In genomic region chr18:31373641-31374040, GRCh38 we compare ENCODE assay signal across 1 cellular context.
A peak's percentile ranks its signal among the peaks of the same experiment; 100 is the strongest.
TF ChIP-seq lines count a peak whose summit lies in the region.

No MANE protein-coding gene starts in this region.

TF ChIP-seq in HepG2, 621 proteins besides CTCF, POLR2A, EP300 and RAD21 (continued from another document):
- TF ChIP-seq, protein P1, sequence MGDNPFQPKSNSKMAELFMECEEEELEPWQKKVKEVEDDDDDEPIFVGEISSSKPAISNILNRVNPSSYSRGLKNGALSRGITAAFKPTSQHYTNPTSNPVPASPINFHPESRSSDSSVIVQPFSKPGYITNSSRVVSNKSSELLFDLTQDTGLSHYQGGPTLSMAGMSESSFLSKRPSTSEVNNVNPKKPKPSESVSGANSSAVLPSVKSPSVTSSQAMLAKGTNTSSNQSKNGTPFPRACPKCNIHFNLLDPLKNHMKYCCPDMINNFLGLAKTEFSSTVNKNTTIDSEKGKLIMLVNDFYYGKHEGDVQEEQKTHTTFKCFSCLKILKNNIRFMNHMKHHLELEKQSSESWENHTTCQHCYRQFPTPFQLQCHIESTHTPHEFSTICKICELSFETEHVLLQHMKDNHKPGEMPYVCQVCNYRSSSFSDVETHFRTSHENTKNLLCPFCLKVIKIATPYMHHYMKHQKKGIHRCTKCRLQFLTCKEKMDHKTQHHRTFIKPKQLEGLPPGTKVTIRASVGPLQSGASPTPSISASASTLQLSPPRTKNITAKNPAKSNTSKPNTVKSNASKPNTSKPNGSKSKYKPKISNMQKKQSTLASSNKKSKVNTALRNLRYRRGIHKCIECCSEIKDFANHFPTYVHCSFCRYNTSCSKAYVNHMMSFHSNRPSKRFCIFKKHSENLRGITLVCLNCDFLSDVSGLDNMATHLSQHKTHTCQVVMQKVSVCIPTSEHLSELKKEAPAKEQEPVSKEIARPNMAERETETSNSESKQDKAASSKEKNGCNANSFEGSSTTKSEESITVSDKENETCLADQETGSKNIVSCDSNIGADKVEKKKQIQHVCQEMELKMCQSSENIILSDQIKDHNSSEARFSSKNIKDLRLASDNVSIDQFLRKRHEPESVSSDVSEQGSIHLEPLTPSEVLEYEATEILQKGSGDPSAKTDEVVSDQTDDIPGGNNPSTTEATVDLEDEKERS (CRISPR knock-in tag; IDR thresholded peaks at IDR 0.05): 0 out of 2 replicates have a peak, but pooled peaks have one; percentile 44
- TF ChIP-seq MAX (IDR thresholded peaks at IDR 0.05): peak; percentile 76; the same call in 1 of the 2 replicates
- peak; percentile 60; the same call in 1 of the 2 replicates for TF ChIP-seq NR2F2 (IDR thresholded peaks at IDR 0.05; ENCODE audit: borderline replicate concordance, low read depth)
- peak; percentile 75 for TF ChIP-seq FOXK2 (IDR thresholded peaks at IDR 0.05)
- no peak for TF ChIP-seq ZBTB42 (CRISPR knock-in tag; IDR thresholded peaks at IDR 0.05)
- peak; percentile 38 for TF ChIP-seq MAFF (IDR thresholded peaks at IDR 0.05; ENCODE audit: low read depth, low read length)
- no peak for TF ChIP-seq TGIF2 (CRISPR knock-in tag; IDR thresholded peaks at IDR 0.05)
- TF ChIP-seq MIER3 (CRISPR knock-in tag; IDR thresholded peaks at IDR 0.05; ENCODE audit: borderline replicate concordance): peak; percentile 45; the same call in 1 of the 2 replicates
- peak in 1 of 2 experiments; percentile 38; a peak in 1 of 4 replicates for TF ChIP-seq NR2F1 (CRISPR knock-in tag; IDR thresholded peaks at IDR 0.05)
- TF ChIP-seq IRF9 (CRISPR knock-in tag; IDR thresholded peaks at IDR 0.05; ENCODE audit: borderline replicate concordance): no peak
- peak; percentile 15; the same call in 1 of the 2 replicates for TF ChIP-seq CEBPB (IDR thresholded peaks at IDR 0.05; ENCODE audit: borderline replicate concordance, low read depth, low read length)
- peak; percentile 34; the same call in 1 of the 2 replicates for TF ChIP-seq ZNF331 (CRISPR knock-in tag; IDR thresholded peaks at IDR 0.05)
- peak; percentile 56 for TF ChIP-seq CREM (IDR thresholded peaks at IDR 0.05)
- no peak for TF ChIP-seq CREM (CRISPR knock-in tag; IDR thresholded peaks at IDR 0.05)
- no peak for TF ChIP-seq FOXP1 (IDR thresholded peaks at IDR 0.05)
- TF ChIP-seq FOXP1 (CRISPR knock-in tag; IDR thresholded peaks at IDR 0.05): peak; percentile 90
- TF ChIP-seq FOXA1 (IDR thresholded peaks at IDR 0.05): no peak
- peak; percentile 94 for TF ChIP-seq FOXA1 (CRISPR knock-in tag; IDR thresholded peaks at IDR 0.05)
- TF ChIP-seq JARID2 (CRISPR knock-in tag; IDR thresholded peaks at IDR 0.05; ENCODE audit: insufficient replicate concordance): no peak
- peak; percentile 63 for TF ChIP-seq MED1 (CRISPR knock-in tag; IDR thresholded peaks at IDR 0.05)
- peak; percentile 80 for TF ChIP-seq RXRB (CRISPR knock-in tag; IDR thresholded peaks at IDR 0.05; ENCODE audit: borderline replicate concordance)
- peak; percentile 53 for TF ChIP-seq HDAC1 (CRISPR knock-in tag; IDR thresholded peaks at IDR 0.05)
- TF ChIP-seq MXI1 (IDR thresholded peaks at IDR 0.05; ENCODE audit: borderline replicate concordance, low read depth, low read length): peak; percentile 29; the same call in 1 of the 3 replicates
- no peak for TF ChIP-seq KMT2B (CRISPR knock-in tag; IDR thresholded peaks at IDR 0.05)
- peak; percentile 85 for TF ChIP-seq SALL1 (CRISPR knock-in tag; IDR thresholded peaks at IDR 0.05)
- TF ChIP-seq IKZF4 (CRISPR knock-in tag; IDR thresholded peaks at IDR 0.05; ENCODE audit: borderline replicate concordance, low read depth, not compliant biosample characterization): no peak
- TF ChIP-seq, protein P2, sequence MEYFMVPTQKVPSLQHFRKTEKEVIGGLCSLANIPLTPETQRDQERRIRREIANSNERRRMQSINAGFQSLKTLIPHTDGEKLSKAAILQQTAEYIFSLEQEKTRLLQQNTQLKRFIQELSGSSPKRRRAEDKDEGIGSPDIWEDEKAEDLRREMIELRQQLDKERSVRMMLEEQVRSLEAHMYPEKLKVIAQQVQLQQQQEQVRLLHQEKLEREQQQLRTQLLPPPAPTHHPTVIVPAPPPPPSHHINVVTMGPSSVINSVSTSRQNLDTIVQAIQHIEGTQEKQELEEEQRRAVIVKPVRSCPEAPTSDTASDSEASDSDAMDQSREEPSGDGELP (IDR thresholded peaks at IDR 0.05; ENCODE audit: borderline replicate concordance, low read depth): peak; percentile 56; the same call in 1 of the 2 replicates
- peak; percentile 57; the same call in 1 of the 2 replicates for TF ChIP-seq PPARG (CRISPR knock-in tag; conservative IDR thresholded peaks at IDR 0.05)
- TF ChIP-seq FOXO1 (CRISPR knock-in tag; IDR thresholded peaks at IDR 0.05): peak; percentile 81
- TF ChIP-seq ZMYM3 (CRISPR knock-in tag; IDR thresholded peaks at IDR 0.05): peak; percentile 23; the same call in 1 of the 2 replicates
- TF ChIP-seq, protein P3, sequence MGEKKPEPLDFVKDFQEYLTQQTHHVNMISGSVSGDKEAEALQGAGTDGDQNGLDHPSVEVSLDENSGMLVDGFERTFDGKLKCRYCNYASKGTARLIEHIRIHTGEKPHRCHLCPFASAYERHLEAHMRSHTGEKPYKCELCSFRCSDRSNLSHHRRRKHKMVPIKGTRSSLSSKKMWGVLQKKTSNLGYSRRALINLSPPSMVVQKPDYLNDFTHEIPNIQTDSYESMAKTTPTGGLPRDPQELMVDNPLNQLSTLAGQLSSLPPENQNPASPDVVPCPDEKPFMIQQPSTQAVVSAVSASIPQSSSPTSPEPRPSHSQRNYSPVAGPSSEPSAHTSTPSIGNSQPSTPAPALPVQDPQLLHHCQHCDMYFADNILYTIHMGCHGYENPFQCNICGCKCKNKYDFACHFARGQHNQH (CRISPR knock-in tag; IDR thresholded peaks at IDR 0.05): peak; percentile 43; the same call in 1 of the 2 replicates
